In the genomic region with DNA sequence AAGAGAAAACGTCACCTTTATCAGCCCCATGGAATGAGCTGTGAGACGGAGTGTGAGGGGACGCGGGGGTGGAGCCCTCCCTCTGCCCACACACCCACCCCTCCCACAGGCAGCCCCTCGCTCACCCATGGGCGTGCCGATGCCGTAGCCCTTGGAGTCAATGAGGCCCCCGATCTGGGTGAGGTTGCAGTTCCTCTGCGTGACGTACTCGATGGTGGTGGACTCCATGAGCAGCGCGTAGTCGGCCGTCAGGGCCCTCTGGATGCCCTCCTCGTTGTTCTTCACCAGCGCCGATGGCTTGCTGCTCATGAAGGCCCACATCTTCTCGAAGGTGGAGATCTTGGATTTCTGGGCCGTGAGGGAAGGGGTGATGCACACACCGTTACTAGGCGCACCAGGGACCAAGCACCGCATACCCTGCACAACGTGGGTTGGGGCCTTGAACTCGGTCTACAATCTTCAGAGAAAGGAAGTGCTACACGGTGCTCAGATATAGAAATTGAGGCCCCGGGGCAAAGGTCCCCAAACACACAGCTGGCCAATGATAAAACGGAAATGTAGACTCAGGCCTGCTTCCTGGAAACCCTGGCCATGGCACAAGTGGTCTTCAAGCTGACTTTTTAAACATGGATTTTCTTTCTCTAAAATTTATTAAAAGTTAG, we compare ENCODE assay signal across 20 cellular contexts.
"Had no signal": no experiment of that assay in that cellular context is flagged by ENCODE, and none has a peak within 500 bp of the region (broad histone marks: within the 10 kb centered on the region; RNA-seq: fewer than 3 reads in every experiment).

No MANE protein-coding gene starts in this region.

- H3K27ac ChIP-seq: coronary artery, epithelial cell of prostate, esophagus muscularis mucosa, gastrocnemius medialis, right atrium auricular region had no signal

- H3K4me1 Mint-ChIP-seq: naive thymus-derived CD8-positive, alpha-beta T cell had no signal

- H3K27ac Mint-ChIP-seq: naive thymus-derived CD8-positive, alpha-beta T cell had no signal

- H3K36me3 Mint-ChIP-seq: naive thymus-derived CD8-positive, alpha-beta T cell had no signal

- H3K4me3 ChIP-seq: coronary artery, esophagus muscularis mucosa, gastrocnemius medialis, mucosa of descending colon, right atrium auricular region had no signal

- DNase-seq: effector memory CD4-positive, alpha-beta T cell; gastrocnemius medialis; glutamatergic neuron; islet precursor cell; left cardiac atrium; left ventricle myocardium superior; mammary epithelial cell; mucosa of descending colon; naive thymus-derived CD8-positive, alpha-beta T cell; posterior cingulate gyrus; small intestine; stimulated activated CD4-positive, alpha-beta T cell treated with anti-CD3 and anti-CD28 coated beads, Interleukin-2, amount 100 ng/mL, for 48 hours; stimulated activated naive CD4-positive, alpha-beta T cell treated with Interleukin-2 at 50 U/mL for 16 hours; trophoblast cell had no signal

- H3K4me1 ChIP-seq: esophagus muscularis mucosa, gastrocnemius medialis, right atrium auricular region had no signal

- H3K27me3 ChIP-seq: gastrocnemius medialis, right atrium auricular region had no signal

- FAIRE-seq: endometrium, small intestine, urothelium cell line had no signal

- H3K9me3 ChIP-seq: esophagus muscularis mucosa, gastrocnemius medialis, mucosa of descending colon, right atrium auricular region had no signal

- H3K4me3 Mint-ChIP-seq: naive thymus-derived CD8-positive, alpha-beta T cell had no signal

- H3K36me3 ChIP-seq: esophagus muscularis mucosa, gastrocnemius medialis, right atrium auricular region had no signal

- H3K9me3 Mint-ChIP-seq: naive thymus-derived CD8-positive, alpha-beta T cell had no signal

- ATAC-seq: gastrocnemius medialis; left cardiac atrium; left ventricle myocardium superior; mucosa of descending colon; naive thymus-derived CD8-positive, alpha-beta T cell had no signal
